8 cellular contexts compared by ENCODE assay signal in the genomic region with DNA sequence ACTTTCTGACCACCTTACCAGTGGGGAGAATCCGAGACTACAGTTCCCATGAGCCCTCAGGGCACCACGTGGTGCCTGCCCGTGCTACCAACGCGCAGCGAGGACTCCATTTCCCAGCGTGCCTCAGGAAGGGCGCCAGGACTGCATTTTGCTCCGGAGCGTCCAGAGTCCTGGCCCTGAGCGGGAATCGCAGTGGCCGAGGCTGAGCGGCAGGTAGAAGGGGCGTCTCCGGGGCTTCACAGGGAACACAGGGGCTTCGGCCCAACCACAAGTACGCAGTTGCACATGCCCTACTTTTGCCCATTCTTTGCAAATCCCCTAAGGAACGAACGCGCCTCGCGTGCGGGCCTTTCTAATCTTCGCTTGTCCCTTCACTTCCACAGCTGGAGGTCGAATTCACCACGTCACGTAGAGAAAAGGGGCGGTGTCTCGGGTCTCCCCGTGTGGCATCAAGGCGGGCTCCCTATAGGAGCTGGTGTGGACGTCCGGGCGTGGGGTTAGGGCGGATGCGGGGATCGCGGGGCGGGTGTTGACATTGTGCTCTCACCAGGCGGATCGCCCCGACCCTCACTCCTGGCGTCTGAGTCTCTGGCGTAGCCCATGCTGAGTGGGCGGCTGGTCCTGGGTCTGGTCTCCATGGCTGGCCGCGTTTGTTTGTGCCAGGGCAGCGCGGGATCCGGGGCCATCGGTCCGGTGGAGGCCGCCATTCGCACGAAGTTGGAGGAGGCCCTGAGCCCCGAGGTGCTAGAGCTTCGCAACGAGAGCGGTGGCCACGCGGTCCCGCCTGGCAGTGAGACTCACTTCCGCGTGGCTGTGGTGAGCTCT.
DNase-seq lines count a peak whose midpoint lies in the region; ATAC-seq lines count a peak whose summit lies in the region.

TSS of gene BOLA1 (plus strand) at position 109 of the 825 bp plus-strand sequence. CDS start at position 601, 492 bp downstream.

- ATAC-seq in GM19043 (IDR thresholded peaks at IDR 0.05; ENCODE audit: low read depth, unreplicated experiment) (peak; percentile 94), HG03439 (IDR thresholded peaks at IDR 0.05; ENCODE audit: unreplicated experiment) (peak; percentile 93)

- DNase-seq in AG08396 (ENCODE audit: low spot score) (peak; percentile 95), NCI-H524 (lab: John Stamatoyannopoulos, UW) (peak; percentile 54 to 87), dedifferentiated amniotic fluid mesenchymal stem cell (ENCODE audit: extremely low spot score) (peak; percentile 90), left kidney (ENCODE audit: low read depth, low spot score) (peak; percentile 98)
- DNase-seq in activated CD4-positive, alpha-beta T cell treated with anti-CD3 and anti-CD28 coated beads, Interleukin-2, amount 50 U/mL, for 1 hour: peak; percentile 77
- peak; percentile 82 to 83 for DNase-seq in stimulated activated CD4-positive, alpha-beta T cell treated with anti-CD3 and anti-CD28 coated beads, Interleukin-2, amount 100 ng/mL, for 24 hours

Comparison
In these comparisons a context has a peak if more than half of its experiments do, and no peak if none do; other contexts are left out.
1. Peak in every context shown above with its lines: DNase-seq and ATAC-seq.